Comparison of ENCODE assay signal across 2 cellular contexts in genomic region chr11:116837231-116838091, GRCh38.
A peak's percentile ranks its signal among the peaks of the same experiment; 100 is the strongest.
TF ChIP-seq lines count a peak whose summit lies in the region.

Gene APOA1, minus strand, starts transcription at chr11:116837622. Its CDS starts 235 bp downstream, at chr11:116837387.

TF ChIP-seq in HEK293, 187 proteins besides CTCF, POLR2A, EP300 and RAD21:
- TF ChIP-seq EGR2 (tag by site-specific recombination; IDR thresholded peaks at IDR 0.05; ENCODE audit: low read depth) (peak; percentile 76), ZNF214 (tag by site-specific recombination; IDR thresholded peaks at IDR 0.05; ENCODE audit: borderline replicate concordance) (no peak), ZNF544 (tag by site-specific recombination; IDR thresholded peaks at IDR 0.05) (no peak), ZNF530 (tag by site-specific recombination; IDR thresholded peaks at IDR 0.05; ENCODE audit: low read depth) (no peak), ZFHX2 (tag by site-specific recombination; conservative IDR thresholded peaks at IDR 0.05) (peak; percentile 68), ZNF777 (tag by site-specific recombination; IDR thresholded peaks at IDR 0.05; ENCODE audit: borderline replicate concordance) (no peak), FEZF1 (tag by site-specific recombination; IDR thresholded peaks at IDR 0.05) (no peak)

TF ChIP-seq in K562, 482 proteins besides CTCF, POLR2A, EP300 and RAD21:
- TF ChIP-seq ZNF263 (CRISPR knock-in tag; IDR thresholded peaks at IDR 0.05; ENCODE audit: borderline replicate concordance) (no peak), ESRRB (CRISPR knock-in tag; IDR thresholded peaks at IDR 0.05; ENCODE audit: borderline replicate concordance) (no peak), MAFK (IDR thresholded peaks at IDR 0.05; ENCODE audit: low read length) (no peak), ZNF165 (CRISPR knock-in tag; IDR thresholded peaks at IDR 0.05; ENCODE audit: borderline replicate concordance) (no peak), AFF4 (CRISPR knock-in tag; IDR thresholded peaks at IDR 0.05) (no peak), ETV1 (tag; conservative IDR thresholded peaks at IDR 0.05; ENCODE audit: low read depth) (no peak), ARHGAP35 (IDR thresholded peaks at IDR 0.05; ENCODE audit: partially characterized antibody) (no peak), POU5F1 (IDR thresholded peaks at IDR 0.05; ENCODE audit: borderline replicate concordance, low read depth, low read length, partially characterized antibody) (no peak), CHD4 (IDR thresholded peaks at IDR 0.05; ENCODE audit: insufficient read depth, insufficient replicate concordance, low read depth, low read length, poor library complexity, severe bottlenecking) (no peak), HMG20A (CRISPR knock-in tag; conservative IDR thresholded peaks at IDR 0.05) (no peak), TOE1 (IDR thresholded peaks at IDR 0.05; ENCODE audit: borderline replicate concordance) (no peak), TOE1 (CRISPR knock-in tag; IDR thresholded peaks at IDR 0.05; ENCODE audit: borderline replicate concordance, low read depth) (no peak), ERF (CRISPR knock-in tag; IDR thresholded peaks at IDR 0.05) (no peak), CTBP1 (IDR thresholded peaks at IDR 0.05; ENCODE audit: borderline replicate concordance) (no peak)
- TF ChIP-seq, protein P1, sequence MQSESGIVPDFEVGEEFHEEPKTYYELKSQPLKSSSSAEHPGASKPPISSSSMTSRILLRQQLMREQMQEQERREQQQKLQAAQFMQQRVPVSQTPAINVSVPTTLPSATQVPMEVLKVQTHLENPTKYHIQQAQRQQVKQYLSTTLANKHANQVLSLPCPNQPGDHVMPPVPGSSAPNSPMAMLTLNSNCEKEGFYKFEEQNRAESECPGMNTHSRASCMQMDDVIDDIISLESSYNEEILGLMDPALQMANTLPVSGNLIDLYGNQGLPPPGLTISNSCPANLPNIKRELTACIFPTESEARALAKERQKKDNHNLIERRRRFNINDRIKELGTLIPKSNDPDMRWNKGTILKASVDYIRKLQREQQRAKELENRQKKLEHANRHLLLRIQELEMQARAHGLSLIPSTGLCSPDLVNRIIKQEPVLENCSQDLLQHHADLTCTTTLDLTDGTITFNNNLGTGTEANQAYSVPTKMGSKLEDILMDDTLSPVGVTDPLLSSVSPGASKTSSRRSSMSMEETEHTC (IDR thresholded peaks at IDR 0.05) = no peak
